Comparison of ENCODE assay signal across 21 cellular contexts in genomic region chr21:20451051-20451450, GRCh38.
DNase-seq lines count a peak whose midpoint lies in the region; ATAC-seq and TF ChIP-seq lines count a peak whose summit lies in the region.
"Had no signal": no experiment of that assay in that cellular context is flagged by ENCODE, and none has a peak within 500 bp of the region (broad histone marks: within the 10 kb centered on the region; RNA-seq: fewer than 3 reads in every experiment).

No MANE protein-coding gene starts in this region.

- H3K36me3 Mint-ChIP-seq in activated T-helper 17 cell treated with anti-CD3 and anti-CD28 coated beads, Interleukin-2, amount 50 U/mL, for 72 hours (ENCODE audit: low read depth), result no peaks in the 10 kb centered on the region
- H3K36me3 Mint-ChIP-seq: T-cell had no signal

- peak; percentile 58 for DNase-seq in H4 (ENCODE audit: low spot score)
- peak; percentile 27 for DNase-seq in NCI-H226
- peak; percentile 1 for DNase-seq in astrocyte of the spinal cord (ENCODE audit: low read depth, low spot score)
- DNase-seq in foreskin keratinocyte, result peak; percentile 0 to 4
- no peak for DNase-seq in activated T-cell treated with anti-CD3 and anti-CD28 coated beads for 4 hours
- DNase-seq in activated T-cell treated with anti-CD3 and anti-CD28 coated beads, Interleukin-2, amount 50 U/mL, for 1 hour, result no peak
- no peak for DNase-seq in NK-92 (lab: John Stamatoyannopoulos, UW; ENCODE audit: unreplicated experiment)
- DNase-seq: C1 segment of cervical spinal cord, DND-41, GF-D8, GOT3, HFFc6, NCI-H1436, NCI-H2029 treated with DMSO at 0.1 percent for 48 hours, NCI-H2227 treated with DMSO at 0.1 percent for 48 hours, T-cell had no signal

- no peak overlapping the region for H3K4me3 ChIP-seq in astrocyte of the spinal cord (ENCODE audit: low read depth, low read length)
- H3K4me3 ChIP-seq: A549, K562, PC-9 had no signal

- peak; percentile 46 for ATAC-seq in foreskin keratinocyte
- no peak for ATAC-seq in activated T-helper 17 cell treated with anti-CD3 and anti-CD28 coated beads, Interleukin-2, amount 50 U/mL, for 72 hours (replicated peaks)
- ATAC-seq: A549, K562, Right ventricle myocardium inferior, T-cell had no signal

- no peaks in the 10 kb centered on the region for H3K27me3 Mint-ChIP-seq in activated T-helper 17 cell treated with anti-CD3 and anti-CD28 coated beads, Interleukin-2, amount 50 U/mL, for 72 hours
- H3K27me3 Mint-ChIP-seq: T-cell had no signal

- no peak for TF ChIP-seq CTCF in astrocyte of the spinal cord (IDR thresholded peaks at IDR 0.05; ENCODE audit: low read depth, low read length)
- TF ChIP-seq CTCF in foreskin keratinocyte (conservative IDR thresholded peaks at IDR 0.05), result no peak

- no peak overlapping the region for H3K27ac ChIP-seq in foreskin keratinocyte
- H3K27ac ChIP-seq: A549, PC-9 had no signal

- in situ Hi-C loops in astrocyte of the spinal cord (cut with HindIII; ENCODE audit: low sequenced_read_pairs), result no loop called here

- no peak overlapping the region for H3K4me3 Mint-ChIP-seq in activated T-helper 17 cell treated with anti-CD3 and anti-CD28 coated beads, Interleukin-2, amount 50 U/mL, for 72 hours
- H3K4me3 Mint-ChIP-seq: HFFc6, T-cell had no signal

- peaks cover 3% of the 10 kb centered on the region for H3K9me3 Mint-ChIP-seq in activated T-helper 17 cell treated with anti-CD3 and anti-CD28 coated beads, Interleukin-2, amount 50 U/mL, for 72 hours

- H3K27ac Mint-ChIP-seq in activated T-helper 17 cell treated with anti-CD3 and anti-CD28 coated beads, Interleukin-2, amount 50 U/mL, for 72 hours, result no peak overlapping the region
- H3K27ac Mint-ChIP-seq: HFFc6, T-cell had no signal

- no peaks in the 10 kb centered on the region for H3K4me1 ChIP-seq in foreskin keratinocyte
- H3K4me1 ChIP-seq: A549 had no signal

- no peaks in the 10 kb centered on the region for H3K27me3 ChIP-seq in foreskin keratinocyte

- no peaks in the 10 kb centered on the region for H3K4me1 Mint-ChIP-seq in activated T-helper 17 cell treated with anti-CD3 and anti-CD28 coated beads, Interleukin-2, amount 50 U/mL, for 72 hours
- H3K4me1 Mint-ChIP-seq: T-cell had no signal

Comparison
In these comparisons a context has a peak if more than half of its experiments do, and no peak if none do; other contexts are left out.
1. DNase-seq: peak in H4 (single experiment), NCI-H226 (single experiment), astrocyte of the spinal cord (single experiment) and foreskin keratinocyte (2 of 2); none in activated T-cell treated with anti-CD3 and anti-CD28 coated beads for 4 hours (single experiment), activated T-cell treated with anti-CD3 and anti-CD28 coated beads, Interleukin-2, amount 50 U/mL, for 1 hour (single experiment) and NK-92 (single experiment).